1 cellular context compared by ENCODE assay signal in the genomic region with DNA sequence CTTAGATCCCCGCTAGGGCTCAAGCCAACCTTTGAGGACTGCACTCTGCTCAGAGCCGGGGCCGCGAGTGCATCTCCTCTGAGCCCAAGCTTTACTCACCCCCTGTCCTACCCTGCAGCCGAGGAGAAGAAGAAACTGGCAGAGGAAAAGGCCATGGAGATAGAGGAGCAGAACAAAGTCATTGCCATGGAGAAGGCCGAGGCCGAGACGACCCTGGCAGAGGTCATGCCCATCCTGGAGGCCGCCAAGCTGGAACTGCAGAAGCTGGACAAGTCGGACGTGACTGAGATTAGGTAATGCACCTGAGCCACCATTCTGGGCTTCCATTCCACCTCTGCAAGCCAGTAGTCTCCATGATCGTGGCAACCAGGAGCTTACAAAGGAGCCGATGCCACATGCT.
TF ChIP-seq lines count a peak whose summit lies in the region.

No MANE protein-coding gene starts in this region.

TF ChIP-seq in H1, 55 proteins besides CTCF, POLR2A, EP300 and RAD21 (continued from another document):
- TF ChIP-seq CHD7 (IDR thresholded peaks at IDR 0.05; ENCODE audit: insufficient replicate concordance, low read length) (no peak), TBP (IDR thresholded peaks at IDR 0.05; ENCODE audit: low read depth, low read length) (no peak), HDAC6 (IDR thresholded peaks at IDR 0.05; ENCODE audit: low read depth, low read length) (no peak), TAF1 (IDR thresholded peaks at IDR 0.05; ENCODE audit: low read depth, low read length) (no peak), NANOG (IDR thresholded peaks at IDR 0.05; ENCODE audit: insufficient read depth, low read depth, low read length, poor library complexity, severe bottlenecking) (no peak), CEBPB (IDR thresholded peaks at IDR 0.05; ENCODE audit: low read depth, low read length) (no peak), JUN (IDR thresholded peaks at IDR 0.05; ENCODE audit: low read depth, low read length) (no peak), CREB1 (IDR thresholded peaks at IDR 0.05) (no peak), RFX5 (IDR thresholded peaks at IDR 0.05; ENCODE audit: borderline replicate concordance, low read depth, low read length) (no peak), SP2 (IDR thresholded peaks at IDR 0.05; ENCODE audit: low read length) (no peak)
- TF ChIP-seq, protein P1, sequence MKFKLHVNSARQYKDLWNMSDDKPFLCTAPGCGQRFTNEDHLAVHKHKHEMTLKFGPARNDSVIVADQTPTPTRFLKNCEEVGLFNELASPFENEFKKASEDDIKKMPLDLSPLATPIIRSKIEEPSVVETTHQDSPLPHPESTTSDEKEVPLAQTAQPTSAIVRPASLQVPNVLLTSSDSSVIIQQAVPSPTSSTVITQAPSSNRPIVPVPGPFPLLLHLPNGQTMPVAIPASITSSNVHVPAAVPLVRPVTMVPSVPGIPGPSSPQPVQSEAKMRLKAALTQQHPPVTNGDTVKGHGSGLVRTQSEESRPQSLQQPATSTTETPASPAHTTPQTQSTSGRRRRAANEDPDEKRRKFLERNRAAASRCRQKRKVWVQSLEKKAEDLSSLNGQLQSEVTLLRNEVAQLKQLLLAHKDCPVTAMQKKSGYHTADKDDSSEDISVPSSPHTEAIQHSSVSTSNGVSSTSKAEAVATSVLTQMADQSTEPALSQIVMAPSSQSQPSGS (IDR thresholded peaks at IDR 0.05; ENCODE audit: low read length): no peak
TF ChIP-seq in H1: peak in this region for 0.
